Comparison of ENCODE assay signal across 2 cellular contexts in genomic region chr16:31674686-31675085, GRCh38.
TF ChIP-seq lines count a peak whose summit lies in the region.

No MANE protein-coding gene starts in this region.

TF ChIP-seq in HepG2, 621 proteins besides CTCF, POLR2A, EP300 and RAD21 (continued from another document):
- TF ChIP-seq MIER2 (CRISPR knock-in tag; IDR thresholded peaks at IDR 0.05) (no peak), ELF4 (CRISPR knock-in tag; IDR thresholded peaks at IDR 0.05; ENCODE audit: borderline replicate concordance) (no peak), MAFF (IDR thresholded peaks at IDR 0.05; ENCODE audit: low read depth, low read length) (peak; percentile 56), NPAS2 (CRISPR knock-in tag; IDR thresholded peaks at IDR 0.05; ENCODE audit: borderline replicate concordance) (no peak)

TF ChIP-seq in K562, 482 proteins besides CTCF, POLR2A, EP300 and RAD21 (continued from another document):
- TF ChIP-seq C11orf30 (IDR thresholded peaks at IDR 0.05; ENCODE audit: low read depth), result peak; percentile 35; the same call in 1 of the 2 replicates
TF ChIP-seq in K562: peak in this region for 2.
